ENCODE assay signal across 8 cellular contexts in the genomic region with DNA sequence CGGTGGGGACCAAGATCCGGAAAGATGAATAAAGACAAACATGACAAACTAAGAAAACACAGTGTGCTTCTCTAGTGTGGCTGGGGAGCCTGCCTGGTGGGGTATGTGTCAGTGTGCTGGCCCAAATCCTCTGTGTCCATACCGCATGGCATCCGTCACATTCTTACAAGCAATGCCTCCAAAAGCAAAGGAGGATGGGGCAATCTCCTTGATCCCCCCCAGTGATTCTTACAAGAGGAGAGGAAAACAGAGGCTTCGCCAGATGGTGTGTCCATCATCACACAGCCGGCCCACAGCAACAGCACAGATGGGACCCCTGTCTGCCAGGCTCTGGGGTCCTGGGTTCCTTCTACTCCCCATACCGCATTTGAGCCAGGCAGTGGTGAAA. TPM values are rescaled to one million over a fixed set of nuclear protein-coding genes. Genes with fewer than 3 reads are reported as not detected.
DNase-seq lines count a peak whose midpoint lies in the region; ATAC-seq and TF ChIP-seq lines count a peak whose summit lies in the region.

No MANE protein-coding gene starts in this region.

- no peaks in the 10 kb centered on the region for H3K36me3 ChIP-seq in endocrine pancreas (ENCODE audit: control insufficient read depth, insufficient read depth, low read length)
- H3K36me3 ChIP-seq in neuronal stem cell (replicated peaks in 1 of 2; ENCODE audit: control insufficient read depth in 2 of 2, insufficient read depth in 2 of 2, low read length in 2 of 2), result no peaks in the 10 kb centered on the region

- TF ChIP-seq CTCF in C4-2B (conservative IDR thresholded peaks at IDR 0.05), result no peak

- H2BK120ac ChIP-seq in neuronal stem cell (ENCODE audit: low read depth, low read length), result peak overlapping the region; percentile 9

- no peak overlapping the region for H2BK5ac ChIP-seq in neuronal stem cell (ENCODE audit: low read length)

- H4K8ac ChIP-seq in neuronal stem cell (ENCODE audit: low read depth, low read length), result no peak overlapping the region

- H2BK15ac ChIP-seq in neuronal stem cell (ENCODE audit: low read length), result peak overlapping the region; percentile 82

- WGBS in neuronal stem cell (ENCODE audit: extremely low coverage in 2 of 2, insufficient read length in 2 of 2, insufficient replicate concordance in 1 of 2), 2 donors, result no CpG with 5 or more reads among the region's 7 CpGs

- H2BK12ac ChIP-seq in neuronal stem cell (ENCODE audit: low read length), result peak overlapping the region; percentile 14

- peak overlapping the region; percentile 16 for H3K23ac ChIP-seq in neuronal stem cell (ENCODE audit: low read depth, low read length, poor library complexity)

- no peak overlapping the region for H4K91ac ChIP-seq in neuronal stem cell (ENCODE audit: low read depth, low read length, poor library complexity)

- H3K18ac ChIP-seq in neuronal stem cell (ENCODE audit: low read length), result no peak overlapping the region

- DNase-seq in NCI-H82 treated with DMSO at 0.1 percent for 48 hours (lab: John Stamatoyannopoulos, UW; ENCODE audit: unreplicated experiment) (peak; percentile 21), neuronal stem cell (ENCODE audit: low spot score) (no peak), NCI-H146 (lab: John Stamatoyannopoulos, UW) (no peak), NCI-H345 treated with DMSO at 0.1 percent for 48 hours (lab: John Stamatoyannopoulos, UW; ENCODE audit: unreplicated experiment) (no peak)
- DNase-seq in stimulated activated CD4-positive, alpha-beta T cell treated with anti-CD3 and anti-CD28 coated beads, Interleukin-4, amount 100 ng/mL, for 4 hours, result no peak

- peak overlapping the region; percentile 95 for H2AFZ ChIP-seq in neuronal stem cell (ENCODE audit: low read length)

- H3K9me3 ChIP-seq in endocrine pancreas (ENCODE audit: control insufficient read depth, low read length) (no peaks in the 10 kb centered on the region), neuronal stem cell (replicated peaks in 1 of 2; ENCODE audit: control insufficient read depth in 2 of 2, insufficient read depth in 1 of 2, low read depth in 1 of 2, low read length in 2 of 2) (peaks cover 0 to 2% of the 10 kb centered on the region in 2 donors)

- H3K4me3 ChIP-seq in endocrine pancreas (ENCODE audit: control insufficient read depth, insufficient read depth, low read length) (peak overlapping the region; percentile 54), neuronal stem cell (ENCODE audit: low read length in 2 of 2) (no peak overlapping the region)

- H2AK5ac ChIP-seq in neuronal stem cell (ENCODE audit: low read depth, low read length), result peak overlapping the region; percentile 76

- no peaks in the 10 kb centered on the region for H3K27me3 ChIP-seq in endocrine pancreas (ENCODE audit: control insufficient read depth, insufficient read depth, low read length)
- H3K27me3 ChIP-seq in neuronal stem cell (ENCODE audit: control insufficient read depth in 3 of 3, insufficient read depth in 3 of 3, low read depth in 1 of 3, low read length in 3 of 3), result peaks cover 0 to 15% (median 0%) of the 10 kb centered on the region in 3 experiments

- no peak overlapping the region for H3K14ac ChIP-seq in neuronal stem cell (ENCODE audit: low read length)

- no peak for ATAC-seq in GM19035 (IDR thresholded peaks at IDR 0.05; ENCODE audit: unreplicated experiment)

- H3K79me1 ChIP-seq in neuronal stem cell (ENCODE audit: low read depth, low read length), result no peaks in the 10 kb centered on the region

- H3K4me2 ChIP-seq in neuronal stem cell (ENCODE audit: insufficient read depth, low read length, poor library complexity, severe bottlenecking), result no peak overlapping the region

- H3K4ac ChIP-seq in neuronal stem cell (ENCODE audit: low read length), result peak overlapping the region; percentile 1

- no peaks in the 10 kb centered on the region for H3K4me1 ChIP-seq in endocrine pancreas (ENCODE audit: control insufficient read depth, insufficient read depth, low read length)
- H3K4me1 ChIP-seq in neuronal stem cell (ENCODE audit: control insufficient read depth in 2 of 2, insufficient read depth in 1 of 2, low read depth in 1 of 2, low read length in 2 of 2), result peaks cover 12 to 17% of the 10 kb centered on the region in 2 donors

- peak overlapping the region; percentile 77 for H3K27ac ChIP-seq in C4-2B
- no peak overlapping the region for H3K27ac ChIP-seq in neuronal stem cell (replicated peaks; ENCODE audit: low read length)

- H3K9ac ChIP-seq in endocrine pancreas (ENCODE audit: control insufficient read depth, insufficient read depth, low read length), result peak overlapping the region; percentile 90
- peak overlapping the region; percentile 50 for H3K9ac ChIP-seq in neuronal stem cell (ENCODE audit: low read depth, low read length, poor library complexity)

RNA-seq across cellular contexts. Expression of gene IL17RC, which starts 0.6 kb away (rescaled TPM):
- 5.4 TPM for polyA plus RNA-seq in neuronal stem cell (2013, experiment 1 of 2)
- 6.0 TPM for polyA plus RNA-seq in neuronal stem cell (2013, experiment 2 of 2)

RNA-seq across cellular contexts. Expression of gene IL17RE, which starts 13.7 kb away (rescaled TPM):
- 0.77 TPM for polyA plus RNA-seq in neuronal stem cell (2013, experiment 1 of 2)
- 0.57 TPM for polyA plus RNA-seq in neuronal stem cell (2013, experiment 2 of 2)

RNA-seq across cellular contexts. Expression of gene CRELD1, which starts 17.3 kb away (rescaled TPM):
- 10.5 TPM for polyA plus RNA-seq in neuronal stem cell (2013, experiment 1 of 2)
- 10.9 TPM for polyA plus RNA-seq in neuronal stem cell (2013, experiment 2 of 2)

RNA-seq across cellular contexts. Expression of gene JAGN1, which starts 25.9 kb away (rescaled TPM):
- polyA plus RNA-seq in neuronal stem cell (2013, experiment 1 of 2), result 23.4 TPM
- 24.0 TPM for polyA plus RNA-seq in neuronal stem cell (2013, experiment 2 of 2)

RNA-seq across cellular contexts. Expression of gene PRRT3, which starts 35.9 kb away (rescaled TPM):
- 5.2 TPM for polyA plus RNA-seq in neuronal stem cell (2013, experiment 1 of 2)
- polyA plus RNA-seq in neuronal stem cell (2013, experiment 2 of 2), result 5.6 TPM
